Comparison of ENCODE assay signal across 6 cellular contexts in the genomic region with DNA sequence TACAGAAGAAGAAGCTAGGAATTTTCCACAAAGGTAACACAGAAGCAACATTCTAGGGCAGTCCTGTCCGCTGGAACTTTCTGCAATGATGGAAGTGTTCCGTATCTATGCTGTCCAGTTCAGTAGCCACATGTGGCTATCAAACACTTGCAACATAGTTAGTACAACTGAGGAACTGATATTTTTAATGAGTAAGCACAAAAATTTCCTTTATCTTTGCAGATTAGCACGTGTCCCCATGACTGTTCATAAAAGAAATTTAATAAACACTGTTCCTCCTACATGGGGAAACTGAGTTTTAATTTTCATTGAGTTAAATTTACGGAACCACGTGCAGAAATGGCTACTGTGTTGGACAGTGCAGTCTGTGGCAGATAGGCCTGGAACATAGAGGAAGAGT.
"Had no signal": no experiment of that assay in that cellular context is flagged by ENCODE, and none has a peak within 500 bp of the region (broad histone marks: within the 10 kb centered on the region; RNA-seq: fewer than 3 reads in every experiment).

No MANE protein-coding gene starts in this region.

- FAIRE-seq: HepG2, HTR-8/SVneo had no signal

- ATAC-seq: HepG2 had no signal

- DNase-seq: IMR-90, KBM-7, KG1 had no signal

- H3K27ac ChIP-seq: HL-60 had no signal
